In genomic region chr16:27070776-27071175, GRCh38 we compare ENCODE assay signal across 33 cellular contexts. TPM values are rescaled to one million over a fixed set of nuclear protein-coding genes. Genes with fewer than 3 reads are reported as not detected.
"Had no signal": no experiment of that assay in that cellular context is flagged by ENCODE, and none has a peak within 500 bp of the region (broad histone marks: within the 10 kb centered on the region; RNA-seq: fewer than 3 reads in every experiment).

No MANE protein-coding gene starts in this region.

- H3K9me3 Mint-ChIP-seq: stimulated activated effector memory CD8-positive, alpha-beta T cell treated with anti-CD3 and anti-CD28 coated beads, Interleukin-12 subunit alpha, Interleukin-12 subunit beta, amount 100 ng/mL, for 72 hours; stimulated activated naive CD8-positive, alpha-beta T cell treated with anti-CD3 and anti-CD28 coated beads, Interleukin-15, Interleukin-2, amounts not matched to agents 100 ng/mL and 50 ng/mL, for 24 hours; type B pancreatic cell had no signal

- H3K4me1 Mint-ChIP-seq: stimulated activated effector memory CD8-positive, alpha-beta T cell treated with anti-CD3 and anti-CD28 coated beads, Interleukin-12 subunit alpha, Interleukin-12 subunit beta, amount 100 ng/mL, for 72 hours; stimulated activated memory B cell treated with anti-CD40 and anti-IgM and Interleukin-4, amounts not matched to agents 10 μg/mL and 1 μg/mL and 100 μg/mL, for 72 hours; stimulated activated naive B cell treated with anti-CD40 and anti-IgM and Interleukin-4, amounts not matched to agents 10 μg/mL and 1 μg/mL and 100 μg/mL, for 72 hours; stimulated activated naive CD8-positive, alpha-beta T cell treated with anti-CD3 and anti-CD28 coated beads, Interleukin-15, amount 100 ng/mL, for 72 hours had no signal

- H3K4me3 Mint-ChIP-seq: stimulated activated effector memory CD8-positive, alpha-beta T cell treated with anti-CD3 and anti-CD28 coated beads, Interleukin-12 subunit alpha, Interleukin-12 subunit beta, amount 100 ng/mL, for 72 hours; stimulated activated memory B cell treated with anti-CD40 and anti-IgM and Interleukin-4, amounts not matched to agents 10 μg/mL and 1 μg/mL and 100 μg/mL, for 72 hours; stimulated activated naive B cell treated with anti-CD40 and anti-IgM and Interleukin-4, amounts not matched to agents 10 μg/mL and 1 μg/mL and 100 μg/mL, for 72 hours; stimulated activated naive CD8-positive, alpha-beta T cell treated with anti-CD3 and anti-CD28 coated beads, Interleukin-15, amount 100 ng/mL, for 72 hours; stimulated activated naive CD8-positive, alpha-beta T cell treated with anti-CD3 and anti-CD28 coated beads, Interleukin-15, Interleukin-2, amounts not matched to agents 100 ng/mL and 50 ng/mL, for 24 hours; type B pancreatic cell had no signal

- H3K4me3 ChIP-seq: stomach, suprapubic skin, testis, thoracic aorta, thyroid gland, tibial artery, tibial nerve, transverse colon, upper lobe of left lung, upper lobe of right lung, uterus, vagina had no signal

- H3K36me3 ChIP-seq: stomach, suprapubic skin, thoracic aorta, thyroid gland, tibial artery, tibial nerve, transverse colon, upper lobe of left lung, upper lobe of right lung, uterus, vagina had no signal

- H3K27ac Mint-ChIP-seq: stimulated activated effector memory CD8-positive, alpha-beta T cell treated with anti-CD3 and anti-CD28 coated beads, Interleukin-12 subunit alpha, Interleukin-12 subunit beta, amount 100 ng/mL, for 72 hours; stimulated activated memory B cell treated with anti-CD40 and anti-IgM and Interleukin-4, amounts not matched to agents 10 μg/mL and 1 μg/mL and 100 μg/mL, for 72 hours; stimulated activated naive B cell treated with anti-CD40 and anti-IgM and Interleukin-4, amounts not matched to agents 10 μg/mL and 1 μg/mL and 100 μg/mL, for 72 hours; stimulated activated naive CD8-positive, alpha-beta T cell treated with anti-CD3 and anti-CD28 coated beads, Interleukin-15, Interleukin-2, amounts not matched to agents 100 ng/mL and 50 ng/mL, for 24 hours; type B pancreatic cell had no signal

- DNase-seq: stimulated activated CD4-positive, alpha-beta T cell treated with anti-CD3 and anti-CD28 coated beads, Interleukin-2, amount 100 ng/mL, for 48 hours; stimulated activated CD4-positive, alpha-beta T cell treated with anti-CD3 and anti-CD28 coated beads, Interleukin-4, amount 100 ng/mL, for 1 hour; stimulated activated CD4-positive, alpha-beta T cell treated with anti-CD3 and anti-CD28 coated beads, Interleukin-4, amount 100 ng/mL, for 24 hours; stimulated activated CD4-positive, alpha-beta T cell treated with anti-CD3 and anti-CD28 coated beads, Interleukin-4, amount 100 ng/mL, for 4 hours; stimulated activated CD8-positive, alpha-beta memory T cell treated with anti-CD3 and anti-CD28 coated beads, Interleukin-4, amount 100 ng/mL, for 48 hours; stimulated activated naive B cell treated with anti-CD40 and anti-IgM and Interleukin-4, amounts not matched to agents 10 μg/mL and 1 μg/mL and 100 μg/mL, for 72 hours; stimulated activated naive CD4-positive, alpha-beta T cell; stimulated activated naive CD4-positive, alpha-beta T cell treated with Interleukin-2 at 50 U/mL for 16 hours; stimulated activated naive CD8-positive, alpha-beta T cell treated with anti-CD3 and anti-CD28 coated beads, Interleukin-15, amount 100 ng/mL, for 72 hours; stimulated activated naive CD8-positive, alpha-beta T cell treated with anti-CD3 and anti-CD28 coated beads, Interleukin-15, Interleukin-2, amounts not matched to agents 100 U/mL and 50 U/mL, for 24 hours; stomach; substantia nigra; testis; thyroid gland; transverse colon; trophoblast cell; upper lobe of left lung; upper lobe of right lung; uterus had no signal

- H3K27me3 ChIP-seq: testis, thyroid gland, tibial nerve, upper lobe of left lung, uterus, vagina had no signal

- H3K27ac ChIP-seq: stomach, suprapubic skin, testis, thoracic aorta, thyroid gland, tibial artery, tibial nerve, transverse colon, upper lobe of left lung, upper lobe of right lung, uterus, vagina had no signal

- ATAC-seq: stimulated activated effector memory CD8-positive, alpha-beta T cell treated with anti-CD3 and anti-CD28 coated beads, Interleukin-12 subunit alpha, Interleukin-12 subunit beta, amount 100 ng/mL, for 72 hours; stimulated activated memory B cell treated with anti-CD40 and anti-IgM and Interleukin-4, amounts not matched to agents 10 μg/mL and 1 μg/mL and 100 μg/mL, for 72 hours; stimulated activated naive B cell treated with anti-CD40 and anti-IgM and Interleukin-4, amounts not matched to agents 10 μg/mL and 1 μg/mL and 100 μg/mL, for 72 hours; stimulated activated naive CD8-positive, alpha-beta T cell treated with anti-CD3 and anti-CD28 coated beads, Interleukin-15, amount 100 ng/mL, for 72 hours; stimulated activated naive CD8-positive, alpha-beta T cell treated with anti-CD3 and anti-CD28 coated beads, Interleukin-15, Interleukin-2, amounts not matched to agents 100 U/mL and 50 U/mL, for 24 hours; upper lobe of right lung had no signal

- H3K36me3 Mint-ChIP-seq: stimulated activated effector memory CD8-positive, alpha-beta T cell treated with anti-CD3 and anti-CD28 coated beads, Interleukin-12 subunit alpha, Interleukin-12 subunit beta, amount 100 ng/mL, for 72 hours; stimulated activated memory B cell treated with anti-CD40 and anti-IgM and Interleukin-4, amounts not matched to agents 10 μg/mL and 1 μg/mL and 100 μg/mL, for 72 hours; type B pancreatic cell had no signal

- FAIRE-seq: urothelium cell line had no signal

- H3K9me3 ChIP-seq: suprapubic skin, testis, thoracic aorta, thyroid gland, transverse colon, upper lobe of left lung, upper lobe of right lung, uterus, vagina had no signal

- H3K4me1 ChIP-seq: suprapubic skin, testis, thyroid gland, tibial artery, transverse colon, upper lobe of left lung, upper lobe of right lung, uterus, vagina had no signal

RNA-seq across cellular contexts. Expression of gene C16orf82, which starts 4.0 kb away (rescaled TPM):
- total RNA-seq: stomach, subcutaneous adipose tissue, suprapubic skin, temporal lobe, thoracic aorta, tibial nerve, transverse colon, upper lobe of left lung, upper lobe of right lung, ureter, urinary bladder, uterus, vagina had no signal
- polyA plus RNA-seq: stomach, urinary bladder had no signal
